13 cellular contexts compared by ENCODE assay signal in genomic region chr12:3132636-3133409, GRCh38. TPM values are rescaled to one million over a fixed set of nuclear protein-coding genes. Genes with fewer than 3 reads are reported as not detected.
DNase-seq lines count a peak whose midpoint lies in the region; ATAC-seq and TF ChIP-seq lines count a peak whose summit lies in the region.
"Had no signal": no experiment of that assay in that cellular context is flagged by ENCODE, and none has a peak within 500 bp of the region (broad histone marks: within the 10 kb centered on the region; RNA-seq: fewer than 3 reads in every experiment).

No MANE protein-coding gene starts in this region.

- H2AFZ ChIP-seq in IMR-90 (replicated peaks; ENCODE audit: low read length, poor library complexity): peak overlapping the region; percentile 77

- dilution Hi-C loops in IMR-90 (cut with HindIII; ENCODE audit: low sequenced_read_pairs, unreplicated experiment): no loop called here

- no TSS peak for BruUV-seq in IMR-90 (replicated peaks; lab: Mats Ljungman, UMichigan)

- H3K23ac ChIP-seq in IMR-90 (ENCODE audit: low read depth, low read length): peak overlapping the region; percentile 78; the same call in 1 of the 2 replicates

- intact Hi-C loops in IMR-90 (cut with micrococcal nuclease): loop anchor here (10.0 kb wide), 1 partner anchor 642 kb away; no protein-coding TSS in a partner anchor

- peak overlapping the region; percentile 89 for H2AK9ac ChIP-seq in IMR-90 (replicated peaks; ENCODE audit: low read depth, low read length, poor library complexity)

- H3K18ac ChIP-seq in IMR-90 (ENCODE audit: low read depth, low read length): peak overlapping the region; percentile 38

- no peaks in the 10 kb centered on the region; the same call in 1 of the 2 replicates for H3K9me3 ChIP-seq in AG04450 (ENCODE audit: control insufficient read depth, insufficient read depth, low read length)
- no peaks in the 10 kb centered on the region for H3K9me3 ChIP-seq in IMR-90 (ENCODE audit: control insufficient read depth, insufficient read depth, low read length)
- H3K9me3 ChIP-seq: ovary, tibial nerve had no signal

- TF ChIP-seq RAD21 in IMR-90 (IDR thresholded peaks at IDR 0.05; ENCODE audit: low read length): no peak

- TF ChIP-seq CTCF in AG04450 (IDR thresholded peaks at IDR 0.05; ENCODE audit: low read depth, low read length) (no peak), IMR-90 (conservative IDR thresholded peaks at IDR 0.05; ENCODE audit: low read depth, low read length) (no peak), epithelial cell of proximal tubule (conservative IDR thresholded peaks at IDR 0.05; ENCODE audit: low read depth, low read length) (no peak)

- peak overlapping the region; percentile 82; the same call in 2 of the 3 replicates for H2BK15ac ChIP-seq in IMR-90 (ENCODE audit: low read depth, low read length)

- peak overlapping the region; percentile 52 for H3K27ac ChIP-seq in AG04450 (ENCODE audit: low read depth, low read length)
- H3K27ac ChIP-seq in IMR-90 (ENCODE audit: insufficient read depth, low read length): peak overlapping the region; percentile 54
- H3K27ac ChIP-seq: ovary had no signal

- in situ Hi-C loops in IMR-90 (cut with MboI; ENCODE audit: low sequenced_read_pairs): no loop called here

- peak overlapping the region; percentile 88 for H4K91ac ChIP-seq in IMR-90 (ENCODE audit: insufficient read depth, low read depth, low read length)

- peak overlapping the region; percentile 84 for H2BK20ac ChIP-seq in IMR-90 (ENCODE audit: low read depth, low read length)

- H3K4me1 ChIP-seq in IMR-90 (ENCODE audit: control insufficient read depth, insufficient read depth, low read length): peaks cover 21% of the 10 kb centered on the region

- H3K79me1 ChIP-seq in IMR-90 (ENCODE audit: low read depth in 1 of 2, low read length in 2 of 2): peaks cover 3 to 23% of the 10 kb centered on the region in 2 experiments

- POLR2A ChIA-PET in AG04450 (lab: Yijun Ruan, JAX): no interaction called here
- POLR2A ChIA-PET in IMR-90 (lab: Charles Lee; ENCODE audit: unreplicated experiment): no interaction called here

- H3K9ac ChIP-seq in IMR-90 (ENCODE audit: low read depth, low read length): no peak overlapping the region

- peak overlapping the region; percentile 70 for H4K5ac ChIP-seq in IMR-90 (ENCODE audit: low read depth, low read length)

- peak overlapping the region; percentile 91 for H3K4ac ChIP-seq in IMR-90 (ENCODE audit: low read depth, low read length)

- H3K27me3 ChIP-seq in AG04450 (ENCODE audit: control insufficient read depth, insufficient read depth, low read length) (no peaks in the 10 kb centered on the region), IMR-90 (ENCODE audit: control insufficient read depth, insufficient read depth, low read length) (no peaks in the 10 kb centered on the region)
- H3K27me3 ChIP-seq: ovary, tibial nerve had no signal

- ATAC-seq in IMR-90 (ENCODE audit: low read depth): peak; percentile 78

- H3K4me3 ChIP-seq in AG04450 (ENCODE audit: low read depth, low read length) (no peak overlapping the region), IMR-90 (ENCODE audit: insufficient read depth, low read depth, low read length) (no peak overlapping the region), epithelial cell of proximal tubule (ENCODE audit: low read depth, low read length) (peak overlapping the region; percentile 6)
- H3K4me3 ChIP-seq: ovary, tibial nerve had no signal

- 70% methylated on average over 3 of the region's 21 CpGs; no CpG with 5 or more reads in 1 of the 2 experiments for WGBS in IMR-90 (ENCODE audit: extremely low coverage in 2 of 2, insufficient read length in 1 of 2), 2 experiments

- H3K56ac ChIP-seq in IMR-90 (ENCODE audit: extremely low read depth, insufficient read depth, low read length): no peak overlapping the region

- H3K4me2 ChIP-seq in IMR-90 (ENCODE audit: low read depth, low read length): peak overlapping the region; percentile 16; the same call in 1 of the 2 replicates

- peaks cover 12% of the 10 kb centered on the region; the same call in 1 of the 2 replicates for H4K20me1 ChIP-seq in IMR-90 (ENCODE audit: insufficient read depth, low read length)

- CTCF ChIA-PET in AG04450 (lab: Charles Lee): interaction anchor here (1.0 to 8.6 kb wide), 7 partner anchors 10 to 167 kb away, joined by 3 to 172 read pairs (median 19); no protein-coding TSS in a partner anchor
- CTCF ChIA-PET in IMR-90 (lab: Yijun Ruan, JAX): no interaction called here

- no peaks in the 10 kb centered on the region for H3K36me3 ChIP-seq in IMR-90 (ENCODE audit: control insufficient read depth, insufficient read depth, low read length)
- H3K36me3 ChIP-seq: ovary had no signal

- H2BK120ac ChIP-seq in IMR-90 (ENCODE audit: low read depth, low read length): peak overlapping the region; percentile 91

- TF ChIP-seq POLR2A in IMR-90 (IDR thresholded peaks at IDR 0.05; ENCODE audit: low read depth, low read length): no peak
- TF ChIP-seq POLR2A in erythroblast (IDR thresholded peaks at IDR 0.05; ENCODE audit: low read length): no peak

- H3K9me1 ChIP-seq in IMR-90 (ENCODE audit: insufficient read depth, low read length): peaks cover 15% of the 10 kb centered on the region

- DNase-seq in AG04450 (ENCODE audit: low read depth, low spot score): peak; percentile 47
- peak; percentile 72 for DNase-seq in IMR-90
- no peak for DNase-seq in epithelial cell of proximal tubule (ENCODE audit: low read depth)
- DNase-seq in left kidney (ENCODE audit: low read depth, low spot score): peak; percentile 73
- no peak for DNase-seq in stimulated activated CD4-positive, alpha-beta T cell treated with anti-CD3 and anti-CD28 coated beads, Interleukin-1b, Interleukin-23, amount 100 ng/mL, for 48 hours
- DNase-seq in NCI-H345 treated with DMSO at 0.1 percent for 48 hours (lab: John Stamatoyannopoulos, UW; ENCODE audit: unreplicated experiment): no peak
- no peak for DNase-seq in CD1c-positive myeloid dendritic cell (ENCODE audit: extremely low spot score)
- DNase-seq in erythroblast (lab: John Stamatoyannopoulos, UW): no peak
- DNase-seq: activated CD8-positive, alpha-beta memory T cell treated with anti-CD3 and anti-CD28 coated beads, Interleukin-2, amount 50 U/mL, for 48 hours; NCI-H1048; NK-92 treated with Interleukin-12 subunit alpha and Interleukin-12 subunit beta, amount 100 ng/mL, for 24 hours; ovary had no signal

- peak overlapping the region; percentile 86 for H2AK5ac ChIP-seq in IMR-90 (ENCODE audit: low read depth, low read length)

- H2BK5ac ChIP-seq in IMR-90 (ENCODE audit: low read depth, low read length, poor library complexity, severe bottlenecking): peak overlapping the region; percentile 26

- H4K8ac ChIP-seq in IMR-90 (ENCODE audit: low read depth in 2 of 2, low read length in 2 of 2): peak overlapping the region; percentile 86 to 92

- H3K14ac ChIP-seq in IMR-90 (replicated peaks; ENCODE audit: low read depth, low read length): peak overlapping the region; percentile 94

TF ChIP-seq in IMR-90, 13 proteins besides CTCF, POLR2A, EP300 and RAD21:
- no peak for TF ChIP-seq BHLHE40 (IDR thresholded peaks at IDR 0.05; ENCODE audit: low read depth, low read length)

RNA-seq across cellular contexts. Expression of gene TSPAN9, which starts 55.6 kb away (rescaled TPM):
- polyA plus RNA-seq in AG04450 (2011; rRNA removed) (68.0 and 72.7 TPM in 2 replicates), IMR-90 (2012; rRNA removed) (29.8 and 39.1 TPM in 2 replicates)
- 41.5 and 49.7 TPM in 2 replicates for polyA minus RNA-seq in AG04450 (2011; rRNA and poly(A)+ RNA removed)
- total RNA-seq in IMR-90 (2012; rRNA removed) (16.1 and 17.7 TPM in 2 replicates), epithelial cell of proximal tubule (20.5 and 21.6 TPM in 2 replicates)
- 14.4 and 30.5 TPM in 2 replicates for polyA plus RNA-seq in IMR-90 (2012; cell fraction: cytosol; rRNA removed)
- 29.7 and 33.9 TPM in 2 replicates for polyA plus RNA-seq in IMR-90 (2012; cell fraction: nucleus; rRNA removed; ENCODE audit: low replicate concordance)

Comparison
In these comparisons a context has a peak if more than half of its experiments do, and no peak if none do; other contexts are left out.
1. DNase-seq: peak in AG04450 (single experiment), IMR-90 (single experiment) and left kidney (single experiment); none in epithelial cell of proximal tubule (single experiment), stimulated activated CD4-positive, alpha-beta T cell treated with anti-CD3 and anti-CD28 coated beads, Interleukin-1b, Interleukin-23, amount 100 ng/mL, for 48 hours (single experiment), NCI-H345 treated with DMSO at 0.1 percent for 48 hours (single experiment), CD1c-positive myeloid dendritic cell (single experiment) and erythroblast (0 of 2).